ENCODE assay signal across 21 cellular contexts in genomic region chr4:15504041-15504440, GRCh38. TPM values are rescaled to one million over a fixed set of nuclear protein-coding genes. Genes with fewer than 3 reads are reported as not detected.
"Had no signal": no experiment of that assay in that cellular context is flagged by ENCODE, and none has a peak within 500 bp of the region (broad histone marks: within the 10 kb centered on the region; RNA-seq: fewer than 3 reads in every experiment).

No MANE protein-coding gene starts in this region.

- H3K4me3 ChIP-seq: skin epidermis had no signal

- FAIRE-seq: astrocyte, frontal cortex, kidney had no signal

- ATAC-seq: activated CD8-positive, alpha-beta T cell treated with anti-CD3 and anti-CD28 coated beads, Interleukin-2, amount 10 ng/mL, durations not matched to agents 7 days and 5 days; activated T-cell treated with anti-CD3 and anti-CD28 coated beads, Interleukin-2, amount 50 U/mL, for 72 hours; left lobe of liver; T-cell had no signal

- DNase-seq: activated CD4-positive, alpha-beta T cell treated with anti-CD3 and anti-CD28 coated beads for 48 hours; activated CD4-positive, CD25-positive, alpha-beta regulatory T cell; activated CD8-positive, alpha-beta memory T cell treated with anti-CD3 and anti-CD28 coated beads, Interleukin-2, amount 50 U/mL, for 4 hours; activated CD8-positive, alpha-beta T cell treated with anti-CD3 and anti-CD28 coated beads, Interleukin-2, amount 10 ng/mL, durations not matched to agents 7 days and 5 days; activated effector memory CD4-positive, alpha-beta T cell treated with anti-CD3 and anti-CD28 coated beads, Interleukin-2, amount 50 U/mL, for 16 hours; activated naive CD4-positive, alpha-beta T cell treated with anti-CD3 and anti-CD28 coated beads, Interleukin-2, amount 50 U/mL, for 16 hours; activated T-cell treated with anti-CD3 and anti-CD28 coated beads, Interleukin-2, amount 50 U/mL, for 72 hours; dermis blood vessel endothelial cell; effector memory CD4-positive, alpha-beta T cell; head of caudate nucleus; kidney; occipital lobe; posterior cingulate gyrus; stimulated activated CD4-positive, alpha-beta T cell treated with anti-CD3 and anti-CD28 coated beads, Interleukin-15, amount 100 ng/mL, for 24 hours; stimulated activated CD4-positive, alpha-beta T cell treated with anti-CD3 and anti-CD28 coated beads, Interleukin-2, amount 100 ng/mL, for 48 hours; T-cell; trophoblast cell had no signal

- H3K27ac ChIP-seq: skin epidermis had no signal

RNA-seq across cellular contexts. Expression of gene CC2D2A, which starts 34.4 kb away (rescaled TPM):
- total RNA-seq: activated CD8-positive, alpha-beta T cell treated with anti-CD3 and anti-CD28 coated beads, Interleukin-2, amount 10 ng/mL, durations not matched to agents 7 days and 5 days; activated T-cell treated with anti-CD3 and anti-CD28 coated beads, Interleukin-2, amount 50 U/mL, for 72 hours had no signal
